In the genomic region with DNA sequence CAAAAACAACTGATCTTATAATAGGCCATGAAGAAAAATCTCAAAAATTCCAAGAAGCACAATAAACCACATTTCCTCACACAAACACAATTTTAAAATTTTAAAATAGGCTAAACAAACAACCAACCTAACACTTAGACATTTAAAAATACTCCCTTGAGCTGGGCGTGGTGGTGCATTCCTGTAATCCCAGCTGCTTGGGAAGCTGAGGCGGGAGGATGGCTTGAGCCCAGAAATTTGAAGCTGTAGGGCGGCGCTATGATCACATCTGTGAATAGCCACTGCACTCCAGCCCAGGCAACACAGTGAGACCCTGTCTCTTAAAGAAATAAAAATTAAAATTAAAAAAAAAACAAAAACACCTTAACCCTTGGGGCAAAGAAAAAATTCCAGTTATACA, we compare ENCODE assay signal across 22 cellular contexts. TPM values are rescaled to one million over a fixed set of nuclear protein-coding genes. Genes with fewer than 3 reads are reported as not detected.
"Had no signal": no experiment of that assay in that cellular context is flagged by ENCODE, and none has a peak within 500 bp of the region (broad histone marks: within the 10 kb centered on the region; RNA-seq: fewer than 3 reads in every experiment).

No MANE protein-coding gene starts in this region.

- H3K27me3 Mint-ChIP-seq: brain; naive thymus-derived CD8-positive, alpha-beta T cell; stimulated activated naive CD8-positive, alpha-beta T cell treated with anti-CD3 and anti-CD28 coated beads, Interleukin-15, Interleukin-2, amounts not matched to agents 100 ng/mL and 50 ng/mL, for 24 hours had no signal

- H3K4me3 ChIP-seq: dorsolateral prefrontal cortex, left lung, lung, neural progenitor cell, sigmoid colon, spleen, transverse colon, uterus had no signal

- H3K27me3 ChIP-seq: dorsolateral prefrontal cortex, left lung, neural progenitor cell, sigmoid colon, spleen, transverse colon, uterus had no signal

- DNase-seq: activated CD4-positive, alpha-beta T cell treated with anti-CD3 and anti-CD28 coated beads for 1 hour; activated CD4-positive, alpha-beta T cell treated with anti-CD3 and anti-CD28 coated beads, Interleukin-2, amount 50 U/mL, for 1 hour; activated T-cell treated with anti-CD3 and anti-CD28 coated beads, Interleukin-2, amount 50 U/mL, for 1 hour; dorsolateral prefrontal cortex; effector memory CD8-positive, alpha-beta T cell; hippocampal formation; kidney glomerular epithelial cell; left lung; naive thymus-derived CD8-positive, alpha-beta T cell; retina; sigmoid colon; spleen; stimulated activated CD4-positive, alpha-beta T cell treated with anti-CD3 and anti-CD28 coated beads, Interleukin-4, amount 100 ng/mL, for 24 hours; T-helper 9 cell; transverse colon; uterus had no signal

- H3K36me3 ChIP-seq: left lung, neural progenitor cell, sigmoid colon, spleen, transverse colon, uterus had no signal

- H3K4me1 ChIP-seq: uterus had no signal

- H2AFZ ChIP-seq: neural progenitor cell had no signal

- H3K4me3 Mint-ChIP-seq: brain; effector memory CD8-positive, alpha-beta T cell; naive thymus-derived CD8-positive, alpha-beta T cell; neural progenitor cell; stimulated activated naive CD8-positive, alpha-beta T cell treated with anti-CD3 and anti-CD28 coated beads, Interleukin-15, Interleukin-2, amounts not matched to agents 100 ng/mL and 50 ng/mL, for 24 hours had no signal

- H3K27ac ChIP-seq: dorsolateral prefrontal cortex, left lung, neural progenitor cell, sigmoid colon, spleen, transverse colon, uterus had no signal

- H3K9ac ChIP-seq: neural progenitor cell had no signal

- H3K9me3 Mint-ChIP-seq: brain; effector memory CD8-positive, alpha-beta T cell; naive thymus-derived CD8-positive, alpha-beta T cell; neural progenitor cell; stimulated activated naive CD8-positive, alpha-beta T cell treated with anti-CD3 and anti-CD28 coated beads, Interleukin-15, Interleukin-2, amounts not matched to agents 100 ng/mL and 50 ng/mL, for 24 hours had no signal

- H3K9me3 ChIP-seq: left lung, sigmoid colon, spleen, transverse colon, uterus had no signal

- H3K27ac Mint-ChIP-seq: activated naive CD4-positive, alpha-beta T cell treated with anti-CD3 and anti-CD28 coated beads, Interleukin-2, amount 50 U/mL, for 72 hours; brain; effector memory CD8-positive, alpha-beta T cell; naive thymus-derived CD8-positive, alpha-beta T cell; neural progenitor cell; stimulated activated naive CD8-positive, alpha-beta T cell treated with anti-CD3 and anti-CD28 coated beads, Interleukin-15, Interleukin-2, amounts not matched to agents 100 ng/mL and 50 ng/mL, for 24 hours had no signal

- H3K36me3 Mint-ChIP-seq: brain, neural progenitor cell had no signal

- H3K4me2 ChIP-seq: neural progenitor cell had no signal

RNA-seq across cellular contexts. Expression of a gene that starts 50.0 kb away (rescaled TPM):
- total RNA-seq: endothelial cell of umbilical vein had no signal
